In genomic region chr20:48657426-48658197, GRCh38 we compare ENCODE assay signal across 8 cellular contexts.
DNase-seq lines count a peak whose midpoint lies in the region; ATAC-seq, FAIRE-seq and TF ChIP-seq lines count a peak whose summit lies in the region.

No MANE protein-coding gene starts in this region.

- no peak overlapping the region for H3K4me3 Mint-ChIP-seq in CD8-positive, alpha-beta T cell
- no peak overlapping the region for H3K4me3 Mint-ChIP-seq in naive thymus-derived CD4-positive, alpha-beta T cell

- no peaks in the 10 kb centered on the region for H3K4me1 ChIP-seq in CD8-positive, alpha-beta T cell (ENCODE audit: insufficient read depth, low read length)
- H3K4me1 ChIP-seq in naive thymus-derived CD4-positive, alpha-beta T cell (ENCODE audit: control insufficient read depth in 2 of 2, insufficient read depth in 2 of 2, low read length in 2 of 2), result peaks cover 0 to 3% of the 10 kb centered on the region in 2 donors

- POLR2A ChIA-PET in CD8-positive, alpha-beta T cell (lab: Charles Lee), result interaction anchor here (0.7 to 1.1 kb wide), 2 partner anchors 223 to 248 kb away, joined by 3 read pairs; no protein-coding TSS in a partner anchor
- POLR2A ChIA-PET in naive thymus-derived CD4-positive, alpha-beta T cell (lab: Charles Lee), result interaction anchor here (0.8 kb wide), 1 partner anchor 247 kb away, joined by 3 read pairs; no protein-coding TSS in a partner anchor

- peak; percentile 94 for FAIRE-seq in HTR-8/SVneo (lab: Jason Lieb, UNC)

- intact Hi-C loops in CD8-positive, alpha-beta T cell (cut with DNase I, micrococcal nuclease), result loop anchor here (1.0 to 10.0 kb wide), 4 partner anchors 77 to 248 kb away; no protein-coding TSS in a partner anchor
- intact Hi-C loops in naive thymus-derived CD4-positive, alpha-beta T cell (cut with micrococcal nuclease), result loop anchor here (1.0 to 5.0 kb wide), 4 partner anchors 170 to 265 kb away; partner anchors contain the start of genes ARFGEF2 (in 1 of the 2) and PREX1 (in 1 of the 2)

- peak; percentile 93 for ATAC-seq in CD8-positive, alpha-beta T cell
- peak; percentile 94 for ATAC-seq in naive thymus-derived CD4-positive, alpha-beta T cell
- ATAC-seq in HG03354 (IDR thresholded peaks at IDR 0.05; ENCODE audit: poor library complexity, severe bottlenecking, unreplicated experiment), result no peak

- no peak overlapping the region for H3K4me3 ChIP-seq in CD8-positive, alpha-beta T cell (ENCODE audit: low read depth, low read length)
- H3K4me3 ChIP-seq in naive thymus-derived CD4-positive, alpha-beta T cell (ENCODE audit: low read length), result no peak overlapping the region

- H3K27ac ChIP-seq in CD8-positive, alpha-beta T cell (ENCODE audit: low read depth, low read length), result no peak overlapping the region
- no peak overlapping the region for H3K27ac ChIP-seq in epithelial cell of prostate
- H3K27ac ChIP-seq in naive thymus-derived CD4-positive, alpha-beta T cell (ENCODE audit: low read depth, low read length), result no peak overlapping the region

- peak overlapping the region; percentile 74 for H3K27ac Mint-ChIP-seq in CD8-positive, alpha-beta T cell
- H3K27ac Mint-ChIP-seq in naive thymus-derived CD4-positive, alpha-beta T cell, result peak overlapping the region in 1 of 9 donors; percentile 52

- CTCF ChIA-PET in CD8-positive, alpha-beta T cell (lab: Charles Lee), result interaction anchor here (0.6 to 10.6 kb wide), 62 partner anchors 8 to 371 kb away, joined by 3 to 204 read pairs (median 4); partner anchors contain the start of gene PREX1
- CTCF ChIA-PET in naive thymus-derived CD4-positive, alpha-beta T cell (lab: Charles Lee), result interaction anchor here (0.6 to 8.1 kb wide), 10 partner anchors 11 to 343 kb away, joined by 3 to 78 read pairs (median 4); no protein-coding TSS in a partner anchor

- peak; percentile 96 for TF ChIP-seq CTCF in CD8-positive, alpha-beta T cell (IDR thresholded peaks at IDR 0.05)

- no peaks in the 10 kb centered on the region for H3K9me3 ChIP-seq in CD8-positive, alpha-beta T cell (ENCODE audit: low read length)
- no peaks in the 10 kb centered on the region for H3K9me3 ChIP-seq in naive thymus-derived CD4-positive, alpha-beta T cell (ENCODE audit: control insufficient read depth in 2 of 3, low read length in 3 of 3)

- peaks cover 65% of the 10 kb centered on the region for H3K36me3 ChIP-seq in CD8-positive, alpha-beta T cell (ENCODE audit: insufficient read depth, low read length)
- H3K36me3 ChIP-seq in naive thymus-derived CD4-positive, alpha-beta T cell (ENCODE audit: control insufficient read depth in 2 of 3, insufficient read depth in 3 of 3, low read length in 3 of 3), result peaks cover 3 to 30% (median 28%) of the 10 kb centered on the region in 3 experiments

- H3K36me3 Mint-ChIP-seq in CD8-positive, alpha-beta T cell, result peaks cover 91% of the 10 kb centered on the region
- peaks cover 4 to 32% (median 11%) of the 10 kb centered on the region in 5 donors for H3K36me3 Mint-ChIP-seq in naive thymus-derived CD4-positive, alpha-beta T cell

- H3K4me1 Mint-ChIP-seq in CD8-positive, alpha-beta T cell (ENCODE audit: low read depth), result peaks cover 23% of the 10 kb centered on the region
- peaks cover 0 to 10% (median 3%) of the 10 kb centered on the region in 7 donors for H3K4me1 Mint-ChIP-seq in naive thymus-derived CD4-positive, alpha-beta T cell

- peaks cover 3% of the 10 kb centered on the region for H3K9me3 Mint-ChIP-seq in CD8-positive, alpha-beta T cell
- peaks cover 0 to 8% (median 0%) of the 10 kb centered on the region in 11 donors for H3K9me3 Mint-ChIP-seq in naive thymus-derived CD4-positive, alpha-beta T cell

- H3K27me3 Mint-ChIP-seq in CD8-positive, alpha-beta T cell (ENCODE audit: low read depth), result no peaks in the 10 kb centered on the region
- no peaks in the 10 kb centered on the region for H3K27me3 Mint-ChIP-seq in naive thymus-derived CD4-positive, alpha-beta T cell

- no peaks in the 10 kb centered on the region for H3K27me3 ChIP-seq in CD8-positive, alpha-beta T cell (ENCODE audit: insufficient read depth, low read length)
- H3K27me3 ChIP-seq in naive thymus-derived CD4-positive, alpha-beta T cell (ENCODE audit: control insufficient read depth in 2 of 2, insufficient read depth in 2 of 2, low read length in 2 of 2), result no peaks in the 10 kb centered on the region

- peak; percentile 26 to 81 (median 66) for DNase-seq in CD8-positive, alpha-beta T cell
- peak; percentile 98 for DNase-seq in HTR-8/SVneo (ENCODE audit: insufficient read length, low spot score)
- DNase-seq in OCI-M1 (lab: John Stamatoyannopoulos, UW), result peak; percentile 88
- DNase-seq in activated T-cell treated with anti-CD3 and anti-CD28 coated beads for 24 hours (ENCODE audit: low read depth), result peak; percentile 61
- peak; percentile 24 for DNase-seq in epithelial cell of prostate (ENCODE audit: low read depth, low spot score)
- DNase-seq in naive thymus-derived CD4-positive, alpha-beta T cell, result peak; percentile 33 to 73 (median 61)
- DNase-seq in stimulated activated naive CD4-positive, alpha-beta T cell (lab: John Stamatoyannopoulos, UW), result peak; percentile 28 to 77 (median 50)

Comparison
In these comparisons a context has a peak if more than half of its experiments do, and no peak if none do; other contexts are left out.
1. DNase-seq: peak in every context shown above with its lines; median percentile 98 in HTR-8/SVneo; 88 in OCI-M1; 66 in CD8-positive, alpha-beta T cell; 61 in activated T-cell treated with anti-CD3 and anti-CD28 coated beads for 24 hours; 61 in naive thymus-derived CD4-positive, alpha-beta T cell; 50 in stimulated activated naive CD4-positive, alpha-beta T cell; 24 in epithelial cell of prostate.